ENCODE assay signal across 13 cellular contexts in the genomic region with DNA sequence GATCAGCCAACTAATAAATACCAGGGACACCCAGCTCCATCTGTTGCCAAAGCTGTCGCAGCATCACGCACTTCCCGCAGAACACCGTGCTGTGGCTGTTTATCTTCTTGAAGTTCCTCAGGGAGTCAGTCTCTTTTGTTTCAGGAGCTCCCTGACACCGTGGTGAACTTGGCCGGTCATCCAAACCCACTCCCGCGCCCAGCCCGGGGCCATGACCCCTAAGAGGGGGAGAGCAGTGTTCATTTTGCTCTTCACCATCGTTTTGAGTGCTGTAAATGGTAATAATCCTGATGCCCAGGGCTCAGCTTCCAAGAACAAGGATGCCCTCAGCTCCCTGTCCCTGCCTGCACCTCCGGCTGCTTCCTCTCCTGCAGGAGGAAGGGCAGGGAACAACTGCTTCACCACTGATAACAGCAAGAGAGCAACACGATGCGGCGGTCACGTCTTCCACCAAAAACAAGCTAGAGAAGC.
A peak's percentile ranks its signal among the peaks of the same experiment; 100 is the strongest.
DNase-seq lines count a peak whose midpoint lies in the region; ATAC-seq and TF ChIP-seq lines count a peak whose summit lies in the region.
"Had no signal": no experiment of that assay in that cellular context is flagged by ENCODE, and none has a peak within 500 bp of the region (broad histone marks: within the 10 kb centered on the region; RNA-seq: fewer than 3 reads in every experiment).

No MANE protein-coding gene starts in this region.

- H3K9me3 ChIP-seq in right lobe of liver: no peaks in the 10 kb centered on the region
- H3K9me3 ChIP-seq in thyroid gland: no peaks in the 10 kb centered on the region
- H3K9me3 ChIP-seq: BE2C had no signal

- peaks cover 0 to 35% (median 0%) of the 10 kb centered on the region in 4 donors for H3K4me1 ChIP-seq in right lobe of liver
- peaks cover 27 to 40% of the 10 kb centered on the region in 2 donors for H3K4me1 ChIP-seq in thyroid gland
- H3K4me1 ChIP-seq: BE2C had no signal

- TF ChIP-seq CTCF in right lobe of liver (IDR thresholded peaks at IDR 0.05): no peak
- TF ChIP-seq CTCF in thyroid gland (IDR thresholded peaks at IDR 0.05): no peak

- H3K4me3 Mint-ChIP-seq in activated T-cell treated with anti-CD3 and anti-CD28 coated beads, Interleukin-2, amount 50 U/mL, for 4 hours: no peak overlapping the region
- H3K4me3 Mint-ChIP-seq: activated CD4-positive, alpha-beta memory T cell treated with anti-CD3 and anti-CD28 coated beads, Interleukin-2, amount 10 ng/mL, durations not matched to agents 7 days and 5 days; activated naive CD8-positive, alpha-beta T cell treated with anti-CD3 and anti-CD28 coated beads, Interleukin-2, amount 10 ng/mL, durations not matched to agents 7 days and 5 days had no signal

- H3K9me3 Mint-ChIP-seq in activated T-cell treated with anti-CD3 and anti-CD28 coated beads, Interleukin-2, amount 50 U/mL, for 4 hours: no peaks in the 10 kb centered on the region
- H3K9me3 Mint-ChIP-seq: activated CD4-positive, alpha-beta memory T cell treated with anti-CD3 and anti-CD28 coated beads, Interleukin-2, amount 10 ng/mL, durations not matched to agents 7 days and 5 days; activated naive CD8-positive, alpha-beta T cell treated with anti-CD3 and anti-CD28 coated beads, Interleukin-2, amount 10 ng/mL, durations not matched to agents 7 days and 5 days had no signal

- intact Hi-C loops in right lobe of liver (cut with DNase I) (no loop called here), thyroid gland (cut with DNase I) (no loop called here)

- H3K27me3 Mint-ChIP-seq in activated T-cell treated with anti-CD3 and anti-CD28 coated beads, Interleukin-2, amount 50 U/mL, for 4 hours (ENCODE audit: low read depth): peaks cover 3% of the 10 kb centered on the region
- H3K27me3 Mint-ChIP-seq: activated naive CD8-positive, alpha-beta T cell treated with anti-CD3 and anti-CD28 coated beads, Interleukin-2, amount 10 ng/mL, durations not matched to agents 7 days and 5 days had no signal

- H3K4me3 ChIP-seq in right lobe of liver (no peak overlapping the region), thyroid gland (replicated peaks in 1 of 3) (no peak overlapping the region)

- 32% methylated on average over 7 of the region's 15 CpGs for WGBS in right lobe of liver (ENCODE audit: insufficient coverage, low coverage, low lambda C conversion rate, missing lambda C conversion rate)
- 59 to 75% methylated on average over 15 of the region's 15 CpGs for WGBS in thyroid gland, 2 donors

- H3K36me3 ChIP-seq in right lobe of liver (no peaks in the 10 kb centered on the region), thyroid gland (no peaks in the 10 kb centered on the region)
- H3K36me3 ChIP-seq: BE2C had no signal

- DNase-seq in NCI-H524 (lab: John Stamatoyannopoulos, UW) (peak; percentile 50 to 79), dermis blood vessel endothelial cell (peak; percentile 65), right lobe of liver (peak in 2 of 3 donors; percentile 64 to 70), thyroid gland (peak in 1 of 2 donors; percentile 24), NCI-H446 (lab: John Stamatoyannopoulos, UW) (no peak)
- no peak for DNase-seq in activated T-cell treated with anti-CD3 and anti-CD28 coated beads, Interleukin-2, amount 50 U/mL, for 4 hours
- DNase-seq: activated CD4-positive, alpha-beta memory T cell treated with anti-CD3 and anti-CD28 coated beads, Interleukin-2, amount 10 ng/mL, durations not matched to agents 7 days and 5 days; activated naive CD8-positive, alpha-beta T cell treated with anti-CD3 and anti-CD28 coated beads, Interleukin-2, amount 10 ng/mL, durations not matched to agents 7 days and 5 days; BE2C; kidney glomerular epithelial cell; NCI-H1436; stimulated activated CD4-positive, alpha-beta T cell treated with anti-CD3 and anti-CD28 coated beads, Interleukin-15, amount 100 ng/mL, for 24 hours had no signal

- H3K27me3 ChIP-seq in right lobe of liver (no peaks in the 10 kb centered on the region), thyroid gland (no peaks in the 10 kb centered on the region)
- H3K27me3 ChIP-seq: BE2C had no signal

- H3K36me3 Mint-ChIP-seq in activated T-cell treated with anti-CD3 and anti-CD28 coated beads, Interleukin-2, amount 50 U/mL, for 4 hours (ENCODE audit: insufficient read depth): no peaks in the 10 kb centered on the region
- H3K36me3 Mint-ChIP-seq: activated naive CD8-positive, alpha-beta T cell treated with anti-CD3 and anti-CD28 coated beads, Interleukin-2, amount 10 ng/mL, durations not matched to agents 7 days and 5 days had no signal

- TF ChIP-seq POLR2A in right lobe of liver (IDR thresholded peaks at IDR 0.05) (no peak), thyroid gland (IDR thresholded peaks at IDR 0.05) (no peak)

- peak; percentile 43 to 72 (median 64) for ATAC-seq in right lobe of liver
- ATAC-seq in HG03469 (IDR thresholded peaks at IDR 0.05; ENCODE audit: unreplicated experiment): no peak
- no peak for ATAC-seq in activated T-cell treated with anti-CD3 and anti-CD28 coated beads, Interleukin-2, amount 50 U/mL, for 4 hours

- peak overlapping the region in 1 of 3 donors; percentile 3 for H3K27ac ChIP-seq in right lobe of liver
- H3K27ac ChIP-seq in thyroid gland: peak overlapping the region; percentile 41 to 81 (median 43)

- H3K4me1 Mint-ChIP-seq in activated T-cell treated with anti-CD3 and anti-CD28 coated beads, Interleukin-2, amount 50 U/mL, for 4 hours (ENCODE audit: low read depth): no peaks in the 10 kb centered on the region
- H3K4me1 Mint-ChIP-seq: activated CD4-positive, alpha-beta memory T cell treated with anti-CD3 and anti-CD28 coated beads, Interleukin-2, amount 10 ng/mL, durations not matched to agents 7 days and 5 days; activated naive CD8-positive, alpha-beta T cell treated with anti-CD3 and anti-CD28 coated beads, Interleukin-2, amount 10 ng/mL, durations not matched to agents 7 days and 5 days had no signal

Comparison
In these comparisons a context has a peak if more than half of its experiments do, and no peak if none do; other contexts are left out.
1. DNase-seq: peak in NCI-H524 (2 of 2), dermis blood vessel endothelial cell (single experiment) and right lobe of liver (2 of 3); none in NCI-H446 (0 of 2) and activated T-cell treated with anti-CD3 and anti-CD28 coated beads, Interleukin-2, amount 50 U/mL, for 4 hours (single experiment).
2. ATAC-seq: peak in right lobe of liver (4 of 4); none in HG03469 (single experiment) and activated T-cell treated with anti-CD3 and anti-CD28 coated beads, Interleukin-2, amount 50 U/mL, for 4 hours (0 of 2).